8 cellular contexts compared by ENCODE assay signal in genomic region chr11:28107726-28108618, GRCh38. TPM values are rescaled to one million over a fixed set of nuclear protein-coding genes. Genes with fewer than 3 reads are reported as not detected.
DNase-seq lines count a peak whose midpoint lies in the region; ATAC-seq, FAIRE-seq and TF ChIP-seq lines count a peak whose summit lies in the region.

TSS of gene KIF18A (minus strand) at chr11:28108156. CDS start at chr11:28097947, 10,209 bp downstream.
A gene with protein sequence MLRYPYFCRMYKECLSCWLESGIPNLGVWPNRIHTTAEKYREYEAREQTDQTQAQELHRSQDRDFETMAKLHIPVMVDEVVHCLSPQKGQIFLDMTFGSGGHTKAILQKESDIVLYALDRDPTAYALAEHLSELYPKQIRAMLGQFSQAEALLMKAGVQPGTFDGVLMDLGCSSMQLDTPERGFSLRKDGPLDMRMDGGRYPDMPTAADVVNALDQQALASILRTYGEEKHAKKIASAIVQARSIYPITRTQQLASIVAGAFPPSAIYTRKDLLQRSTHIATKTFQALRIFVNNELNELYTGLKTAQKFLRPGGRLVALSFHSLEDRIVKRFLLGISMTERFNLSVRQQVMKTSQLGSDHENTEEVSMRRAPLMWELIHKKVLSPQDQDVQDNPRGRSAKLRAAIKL (plus strand): TSS chr11:28108388. CDS start chr11:28113335, 4,947 bp downstream.

- peaks cover 19% of the 10 kb centered on the region for H3K27me3 Mint-ChIP-seq in brain

- no peaks in the 10 kb centered on the region for H3K27me3 ChIP-seq in gastrocnemius medialis

- H3K9me3 Mint-ChIP-seq in brain, result no peaks in the 10 kb centered on the region

- H3K27ac ChIP-seq in 22Rv1 (peak within 1 kb of the TSS; percentile 80), gastrocnemius medialis (peak within 1 kb of the TSS; percentile 79 to 90 (median 82))

- H3K36me3 ChIP-seq in gastrocnemius medialis, result no peaks in the 10 kb centered on the region

- intact Hi-C loops in gastrocnemius medialis (cut with DNase I; ENCODE audit: low total_unique reads), result loop anchor here (1.0 to 5.0 kb wide), 2 partner anchors 602 to 891 kb away; partner anchors contain the start of gene LIN7C

- peak; percentile 89 for FAIRE-seq in TTC549 (lab: Jason Lieb, UNC)

- peak; percentile 38 to 56 for TF ChIP-seq POLR2A in gastrocnemius medialis (IDR thresholded peaks at IDR 0.05)

- peaks cover 95% of the 10 kb centered on the region for H3K4me1 Mint-ChIP-seq in brain

- H3K27ac Mint-ChIP-seq in brain, result peak within 1 kb of the TSS; percentile 96 to 99 (median 99)

- peaks cover 19 to 34% of the 10 kb centered on the region in 2 donors for H3K4me1 ChIP-seq in gastrocnemius medialis

- DNase-seq in NCI-H2107 treated with DMSO at 0.1 percent for 48 hours (lab: John Stamatoyannopoulos, UW; ENCODE audit: unreplicated experiment), result peak; percentile 97
- DNase-seq in iPS DF 4.7 (ENCODE audit: extremely low read depth, low spot score), result peak; percentile 80
- peak; percentile 98 to 99 for DNase-seq in gastrocnemius medialis

- H3K4me3 ChIP-seq in gastrocnemius medialis, result peak within 1 kb of the TSS; percentile 66 to 89 (median 79)

- in situ Hi-C loops in gastrocnemius medialis (cut with MboI; ENCODE audit: low sequenced_read_pairs in 4 of 4), result loop anchor here in 1 of 4 donors (25.0 kb wide), 1 partner anchor 596 kb away; the partner anchor contains the start of gene LIN7C

- peak within 1 kb of the TSS; percentile 88 to 98 (median 95) for H3K4me3 Mint-ChIP-seq in brain

- peaks cover 14% of the 10 kb centered on the region for H3K36me3 Mint-ChIP-seq in brain

- no peak for TF ChIP-seq CTCF in 22Rv1 (IDR thresholded peaks at IDR 0.05)
- TF ChIP-seq CTCF in brain (conservative IDR thresholded peaks at IDR 0.05), result no peak
- TF ChIP-seq CTCF in gastrocnemius medialis (IDR thresholded peaks at IDR 0.05 in 4 of 5, conservative IDR thresholded peaks at IDR 0.05 in 1 of 5), result no peak

- ATAC-seq in GM18520 (IDR thresholded peaks at IDR 0.05; ENCODE audit: unreplicated experiment) (peak; percentile 95), HG03064 (IDR thresholded peaks at IDR 0.05; ENCODE audit: low read depth, unreplicated experiment) (peak; percentile 92), gastrocnemius medialis (peak; percentile 94 to 97)

- no peaks in the 10 kb centered on the region for H3K9me3 ChIP-seq in gastrocnemius medialis

RNA-seq across cellular contexts. Expression of gene KIF18A, which starts in this region (rescaled TPM):
- polyA plus RNA-seq in brain (ENCODE audit: insufficient read depth, low read depth, low replicate concordance), result 1.8 TPM
- total RNA-seq in gastrocnemius medialis, result under 1 TPM; 0.10 to 0.41 (median 0.10) TPM

RNA-seq across cellular contexts. Expression of the second gene that starts in this region (rescaled TPM):
- 3.4 TPM for polyA plus RNA-seq in brain (ENCODE audit: insufficient read depth, low read depth, low replicate concordance)
- total RNA-seq in gastrocnemius medialis, result 10 to 100 TPM in 1 of 4 donors, 1 to 10 TPM in 3; 4.5 to 15.5 (median 6.7) TPM

Comparison
In these comparisons a context has a peak if more than half of its experiments do, and no peak if none do; other contexts are left out.
1. Peak in every context shown above with its lines: DNase-seq, ATAC-seq, H3K4me3 ChIP-seq and H3K27ac ChIP-seq.